8 cellular contexts compared by ENCODE assay signal in the genomic region with DNA sequence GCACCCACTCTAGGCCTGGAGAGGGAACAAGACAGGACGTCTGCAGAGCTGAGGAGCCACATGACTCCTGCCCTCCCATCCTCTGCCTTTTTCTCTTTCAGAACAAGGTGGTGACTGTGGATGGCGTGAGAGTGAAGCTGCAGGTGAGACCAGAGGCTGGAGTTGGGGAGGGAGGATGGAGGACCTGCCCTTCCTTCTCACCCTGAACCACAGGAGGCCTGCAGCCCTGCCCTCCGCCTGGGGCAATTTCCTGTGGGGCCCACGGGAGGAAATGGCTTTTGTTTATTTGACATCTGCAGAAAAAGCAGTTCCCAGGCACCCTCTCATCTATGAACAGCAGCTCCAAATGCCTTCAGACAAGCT. TPM values are rescaled to one million over a fixed set of nuclear protein-coding genes. Genes with fewer than 3 reads are reported as not detected.
DNase-seq lines count a peak whose midpoint lies in the region; ATAC-seq and TF ChIP-seq lines count a peak whose summit lies in the region.

No MANE protein-coding gene starts in this region.

- H2AFZ ChIP-seq in hepatocyte: no peak overlapping the region

- TF ChIP-seq CTCF in hepatocyte (IDR thresholded peaks at IDR 0.05; ENCODE audit: poor library complexity) (no peak), chondrocyte (IDR thresholded peaks at IDR 0.05) (no peak), gastrocnemius medialis (IDR thresholded peaks at IDR 0.05 in 4 of 5, conservative IDR thresholded peaks at IDR 0.05 in 1 of 5) (no peak)

- H3K4me1 ChIP-seq in SJCRH30 (peaks cover 23% of the 10 kb centered on the region), hepatocyte (ENCODE audit: insufficient read depth) (peaks cover 33% of the 10 kb centered on the region), gastrocnemius medialis (peaks cover 4 to 12% of the 10 kb centered on the region in 2 donors)

- H3K9me3 ChIP-seq in SJCRH30 (replicated peaks) (no peaks in the 10 kb centered on the region), hepatocyte (ENCODE audit: low read depth) (no peaks in the 10 kb centered on the region), gastrocnemius medialis (no peaks in the 10 kb centered on the region)

- H3K27ac ChIP-seq in SJCRH30 (no peak overlapping the region), hepatocyte (no peak overlapping the region), gastrocnemius medialis (no peak overlapping the region)

- H3K79me2 ChIP-seq in hepatocyte: no peaks in the 10 kb centered on the region

- WGBS in hepatocyte (ENCODE audit: low lambda C conversion rate, missing lambda C conversion rate): 22% methylated on average over 4 of the region's 4 CpGs

- no peaks in the 10 kb centered on the region for H3K9me3 Mint-ChIP-seq in chondrocyte (ENCODE audit: low read depth)

- H3K9me2 ChIP-seq in hepatocyte (replicated peaks; ENCODE audit: insufficient read depth): no peaks in the 10 kb centered on the region

- H3K4me3 Mint-ChIP-seq in chondrocyte (ENCODE audit: unreplicated experiment): no peak overlapping the region

- no peaks in the 10 kb centered on the region for H3K36me3 Mint-ChIP-seq in chondrocyte (ENCODE audit: low read depth)

- no peaks in the 10 kb centered on the region for H3K36me3 ChIP-seq in SJCRH30
- no peaks in the 10 kb centered on the region for H3K36me3 ChIP-seq in hepatocyte (replicated peaks; ENCODE audit: insufficient read depth, low read depth)
- H3K36me3 ChIP-seq in gastrocnemius medialis: no peaks in the 10 kb centered on the region

- in situ Hi-C loops in gastrocnemius medialis (cut with MboI; ENCODE audit: low sequenced_read_pairs in 4 of 4): loop anchor here in 3 of 4 donors (5.0 to 10.0 kb wide), 2 partner anchors 123 to 130 kb away; partner anchors contain the start of gene FDXR (in 1 of the 3)

- H4K20me1 ChIP-seq in hepatocyte (ENCODE audit: insufficient read depth, poor library complexity, severe bottlenecking): no peaks in the 10 kb centered on the region

- ATAC-seq in GM21619 (IDR thresholded peaks at IDR 0.05; ENCODE audit: unreplicated experiment): peak; percentile 40
- no peak for ATAC-seq in gastrocnemius medialis

- peaks cover 17% of the 10 kb centered on the region for H3K27me3 Mint-ChIP-seq in chondrocyte (ENCODE audit: low read depth)

- no peak overlapping the region for H3K27ac Mint-ChIP-seq in chondrocyte (ENCODE audit: unreplicated experiment)

- intact Hi-C loops in gastrocnemius medialis (cut with DNase I; ENCODE audit: low total_unique reads): loop anchor here (10.0 kb wide), 1 partner anchor 213 kb away; no protein-coding TSS in a partner anchor

- TF ChIP-seq POLR2A in gastrocnemius medialis (IDR thresholded peaks at IDR 0.05): no peak

- no peak overlapping the region for H3K4me2 ChIP-seq in hepatocyte

- peak; percentile 83 for DNase-seq in DMS53 (lab: John Stamatoyannopoulos, UW)
- peak; percentile 52 to 71 for DNase-seq in SJCRH30
- DNase-seq in hepatocyte (ENCODE audit: low spot score): peak; percentile 27
- no peak for DNase-seq in chondrocyte (ENCODE audit: low spot score)
- DNase-seq in NCI-H2227 (lab: John Stamatoyannopoulos, UW; ENCODE audit: unreplicated experiment): no peak
- DNase-seq in NCI-H774 (lab: John Stamatoyannopoulos, UW): no peak
- no peak for DNase-seq in gastrocnemius medialis

- peaks cover 32% of the 10 kb centered on the region for H3K4me1 Mint-ChIP-seq in chondrocyte (ENCODE audit: low read depth)

- H3K27me3 ChIP-seq in SJCRH30 (peaks cover 5% of the 10 kb centered on the region; the same call in 1 of the 2 replicates), hepatocyte (no peaks in the 10 kb centered on the region), gastrocnemius medialis (peaks cover 32 to 47% (median 35%) of the 10 kb centered on the region in 3 donors)

- H3K4me3 ChIP-seq in SJCRH30 (no peak overlapping the region), hepatocyte (no peak overlapping the region), gastrocnemius medialis (no peak overlapping the region)

RNA-seq across cellular contexts. Expression of gene RAB37, which starts 5.1 kb away (rescaled TPM):
- 1.3 and 3.0 TPM in 2 replicates for total RNA-seq in SJCRH30 (2014; rRNA removed; shearing (Covaris generic))
- total RNA-seq in hepatocyte: 5.9 and 6.1 TPM in 2 replicates
- 7.0 and 11.8 TPM in 2 replicates for polyA plus RNA-seq in hepatocyte
- total RNA-seq in chondrocyte: 0.15 TPM in 1 of 3 replicates, not detected in the others
- total RNA-seq in gastrocnemius medialis: 1 to 10 TPM in 1 of 4 donors, under 1 TPM in 3; 0.24 to 3.7 (median 0.43) TPM

RNA-seq across cellular contexts. Expression of gene NHERF1, which starts 6.3 kb away (rescaled TPM):
- total RNA-seq in SJCRH30 (2014; rRNA removed; shearing (Covaris generic)): 42.0 and 45.4 TPM in 2 replicates
- total RNA-seq in hepatocyte (263 and 269 TPM in 2 replicates), chondrocyte (98.7 to 108 TPM (median 98.7 TPM) in 3 replicates), gastrocnemius medialis (1 to 10 TPM; 3.8 to 5.6 (median 5.5) TPM)
- polyA plus RNA-seq in hepatocyte: 712 and 763 TPM in 2 replicates

RNA-seq across cellular contexts. Expression of gene CD300LF, which starts 29.4 kb away (rescaled TPM):
- total RNA-seq in SJCRH30 (2014; rRNA removed; shearing (Covaris generic)): not detected in 2 replicates
- total RNA-seq in hepatocyte (0.32 TPM in 1 of 2 replicates, not detected in the other), chondrocyte (not detected in 3 replicates), gastrocnemius medialis (not detected)
- polyA plus RNA-seq in hepatocyte: 0.44 and 0.85 TPM in 2 replicates

RNA-seq across cellular contexts. Expression of gene NAT9, which starts 34.0 kb away (rescaled TPM):
- 47.7 and 50.1 TPM in 2 replicates for total RNA-seq in SJCRH30 (2014; rRNA removed; shearing (Covaris generic))
- total RNA-seq in hepatocyte: 28.6 and 29.2 TPM in 2 replicates
- polyA plus RNA-seq in hepatocyte: 34.8 and 62.9 TPM in 2 replicates
- 46.8 to 48.9 TPM (median 47.4 TPM) in 3 replicates for total RNA-seq in chondrocyte
- total RNA-seq in gastrocnemius medialis: 10 to 100 TPM in 3 of 4 donors, 1 to 10 TPM in 1; 7.7 to 27.4 (median 14.5) TPM

Comparison
In these comparisons a context has a peak if more than half of its experiments do, and no peak if none do; other contexts are left out.
1. DNase-seq: peak in DMS53 (single experiment), SJCRH30 (2 of 2) and hepatocyte (single experiment); none in chondrocyte (single experiment), NCI-H2227 (single experiment), NCI-H774 (single experiment) and gastrocnemius medialis (0 of 2).